In the genomic region with DNA sequence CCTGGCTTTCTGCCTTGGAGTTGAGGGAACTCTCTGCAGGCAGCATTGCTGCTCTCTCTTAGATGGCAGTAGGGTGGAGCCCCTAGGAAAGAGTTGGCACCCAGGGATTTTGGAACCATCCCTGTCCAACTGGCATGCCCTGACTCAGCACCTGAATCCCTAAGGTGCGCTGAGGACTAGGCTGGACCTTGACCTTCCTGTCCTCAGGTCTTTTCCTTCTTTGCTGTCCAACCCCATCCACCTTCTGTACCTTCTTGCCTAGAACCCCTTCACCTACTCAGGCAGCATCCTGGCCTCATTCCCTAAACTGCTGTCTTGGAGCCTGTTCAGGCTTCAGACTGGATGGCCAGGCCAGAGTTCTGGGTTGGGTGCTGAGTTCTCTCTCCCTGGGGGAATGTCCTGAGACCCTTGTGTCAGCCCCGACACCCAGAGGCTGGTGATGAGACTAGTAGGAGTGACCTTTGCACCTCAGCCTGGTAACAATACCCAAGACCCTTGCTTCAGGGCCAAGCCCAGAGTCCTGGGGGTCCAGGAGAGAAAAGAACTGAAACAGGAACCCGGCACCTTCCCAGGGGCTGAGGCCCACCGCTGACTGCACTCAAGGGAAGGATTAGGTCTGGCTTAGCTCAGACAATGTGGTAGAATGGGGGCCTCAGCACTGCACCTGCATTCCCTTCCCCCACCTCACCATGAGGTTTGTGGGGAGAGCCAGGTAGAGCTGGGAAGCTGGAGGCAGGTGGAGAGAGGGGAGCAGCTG, we compare ENCODE assay signal across 8 cellular contexts. TPM values are rescaled to one million over a fixed set of nuclear protein-coding genes. Genes with fewer than 3 reads are reported as not detected.
DNase-seq lines count a peak whose midpoint lies in the region; ATAC-seq and TF ChIP-seq lines count a peak whose summit lies in the region.

No MANE protein-coding gene starts in this region.

- no peak overlapping the region for H3K4me3 Mint-ChIP-seq in activated CD4-positive, alpha-beta T cell treated with anti-CD3 and anti-CD28 coated beads, Interleukin-2, amount 10 ng/mL, durations not matched to agents 24 days and 14 days

- peaks cover 37% of the 10 kb centered on the region for H3K4me1 Mint-ChIP-seq in activated CD4-positive, alpha-beta T cell treated with anti-CD3 and anti-CD28 coated beads, Interleukin-2, amount 10 ng/mL, durations not matched to agents 24 days and 14 days

- H3K9me3 Mint-ChIP-seq in activated CD4-positive, alpha-beta T cell treated with anti-CD3 and anti-CD28 coated beads, Interleukin-2, amount 10 ng/mL, durations not matched to agents 24 days and 14 days: no peaks in the 10 kb centered on the region

- no peak for DNase-seq in activated CD4-positive, alpha-beta T cell treated with anti-CD3 and anti-CD28 coated beads, Interleukin-2, amount 10 ng/mL, durations not matched to agents 24 days and 14 days
- DNase-seq in activated CD4-positive, alpha-beta T cell treated with anti-CD3 and anti-CD28 coated beads for 4 hours: no peak
- DNase-seq in adipocyte (ENCODE audit: low read depth) (no peak), lower lobe of right lung (no peak), thoracic aorta (ENCODE audit: low spot score) (no peak), GM13976 (ENCODE audit: low spot score) (no peak), hypothalamus (lab: John Stamatoyannopoulos, UW) (no peak), cerebellum (ENCODE audit: low spot score) (no peak)

- no peaks in the 10 kb centered on the region for H3K36me3 ChIP-seq in adipocyte (ENCODE audit: control insufficient read depth, insufficient read depth, low read length, severe bottlenecking)
- H3K36me3 ChIP-seq in lower lobe of right lung: no peaks in the 10 kb centered on the region
- no peaks in the 10 kb centered on the region for H3K36me3 ChIP-seq in thoracic aorta

- H3K27me3 Mint-ChIP-seq in activated CD4-positive, alpha-beta T cell treated with anti-CD3 and anti-CD28 coated beads, Interleukin-2, amount 10 ng/mL, durations not matched to agents 24 days and 14 days: peaks cover 15% of the 10 kb centered on the region

- ATAC-seq in lower lobe of right lung (no peak), thoracic aorta (ENCODE audit: insufficient number of reproducible peaks, low FRiP score, low read depth) (no peak)

- H3K4me3 ChIP-seq in adipocyte (ENCODE audit: low read length) (no peak overlapping the region), lower lobe of right lung (no peak overlapping the region), thoracic aorta (no peak overlapping the region)

- intact Hi-C loops in activated CD4-positive, alpha-beta T cell treated with anti-CD3 and anti-CD28 coated beads, Interleukin-2, amount 10 ng/mL, durations not matched to agents 24 days and 14 days (cut with micrococcal nuclease): loop anchor here (10.0 kb wide), 1 partner anchor 229 kb away; the partner anchor contains the start of gene GSTP1
- intact Hi-C loops in lower lobe of right lung (cut with DNase I): no loop called here

- peak overlapping the region; percentile 94 for H3K27ac ChIP-seq in lower lobe of right lung
- peak overlapping the region; percentile 99 to 100 for H3K27ac ChIP-seq in thoracic aorta

- peaks cover 57% of the 10 kb centered on the region for H3K4me1 ChIP-seq in adipocyte (ENCODE audit: control insufficient read depth, insufficient read depth, low read length)
- peaks cover 65% of the 10 kb centered on the region for H3K4me1 ChIP-seq in lower lobe of right lung
- peaks cover 46 to 63% of the 10 kb centered on the region in 2 donors for H3K4me1 ChIP-seq in thoracic aorta (ENCODE audit: control insufficient read depth in 1 of 2, low read depth in 2 of 2)

- peak overlapping the region; percentile 65 for H3K27ac Mint-ChIP-seq in activated CD4-positive, alpha-beta T cell treated with anti-CD3 and anti-CD28 coated beads, Interleukin-2, amount 10 ng/mL, durations not matched to agents 24 days and 14 days

- no peaks in the 10 kb centered on the region for H3K27me3 ChIP-seq in adipocyte (replicated peaks; ENCODE audit: control insufficient read depth, insufficient read depth, low read length)
- no peaks in the 10 kb centered on the region for H3K27me3 ChIP-seq in lower lobe of right lung (ENCODE audit: low read depth)
- H3K27me3 ChIP-seq in thoracic aorta (replicated peaks; ENCODE audit: insufficient read depth): no peaks in the 10 kb centered on the region

- in situ Hi-C loops in GM13976 (cut with MboI; ENCODE audit: low sequenced_read_pairs, unreplicated experiment): no loop called here

- H3K9me3 ChIP-seq in adipocyte (ENCODE audit: control insufficient read depth, low read length) (no peaks in the 10 kb centered on the region), lower lobe of right lung (no peaks in the 10 kb centered on the region), thoracic aorta (no peaks in the 10 kb centered on the region)

- peak overlapping the region; percentile 98 for H3K9ac ChIP-seq in adipocyte (ENCODE audit: low read length)

- H3K36me3 Mint-ChIP-seq in activated CD4-positive, alpha-beta T cell treated with anti-CD3 and anti-CD28 coated beads, Interleukin-2, amount 10 ng/mL, durations not matched to agents 24 days and 14 days (ENCODE audit: low read depth): peaks cover 2% of the 10 kb centered on the region

- TF ChIP-seq CTCF in lower lobe of right lung (IDR thresholded peaks at IDR 0.05) (no peak), thoracic aorta (IDR thresholded peaks at IDR 0.05) (no peak), GM13976 (IDR thresholded peaks at IDR 0.05; ENCODE audit: borderline replicate concordance, control extremely low read depth, extremely low read depth, insufficient read depth, missing control alignments) (no peak)

RNA-seq across cellular contexts. Expression of gene POLD4, which starts 2.6 kb away (rescaled TPM):
- total RNA-seq in activated CD4-positive, alpha-beta T cell treated with anti-CD3 and anti-CD28 coated beads, Interleukin-2, amount 10 ng/mL, durations not matched to agents 24 days and 14 days: 36.0 and 36.4 TPM in 2 replicates
- total RNA-seq in lower lobe of right lung: 86.6 TPM
- 100 to 1,000 TPM; 145 to 148 TPM for total RNA-seq in thoracic aorta
- total RNA-seq in cerebellum: 4.3 TPM

RNA-seq across cellular contexts. Expression of gene CLCF1, which starts 17.4 kb away (rescaled TPM):
- 0.63 and 0.66 TPM in 2 replicates for total RNA-seq in activated CD4-positive, alpha-beta T cell treated with anti-CD3 and anti-CD28 coated beads, Interleukin-2, amount 10 ng/mL, durations not matched to agents 24 days and 14 days
- total RNA-seq in lower lobe of right lung (3.7 TPM), thoracic aorta (10 to 100 TPM; 27.1 to 38.1 TPM), cerebellum (0.27 TPM)

RNA-seq across cellular contexts. Expression of gene RAD9A, which starts 35.8 kb away (rescaled TPM):
- total RNA-seq in activated CD4-positive, alpha-beta T cell treated with anti-CD3 and anti-CD28 coated beads, Interleukin-2, amount 10 ng/mL, durations not matched to agents 24 days and 14 days: 31.6 and 34.3 TPM in 2 replicates
- total RNA-seq in lower lobe of right lung (28.9 TPM), thoracic aorta (10 to 100 TPM; 15.8 to 23.0 TPM), cerebellum (19.6 TPM)

RNA-seq across cellular contexts. Expression of gene PPP1CA, which starts 45.7 kb away (rescaled TPM):
- 251 and 252 TPM in 2 replicates for total RNA-seq in activated CD4-positive, alpha-beta T cell treated with anti-CD3 and anti-CD28 coated beads, Interleukin-2, amount 10 ng/mL, durations not matched to agents 24 days and 14 days
- total RNA-seq in lower lobe of right lung (144 TPM), thoracic aorta (10 to 100 TPM; 74.4 to 77.8 TPM), cerebellum (41.6 TPM)

RNA-seq across cellular contexts. Expression of gene TBC1D10C, which starts 47.9 kb away (rescaled TPM):
- 115 and 119 TPM in 2 replicates for total RNA-seq in activated CD4-positive, alpha-beta T cell treated with anti-CD3 and anti-CD28 coated beads, Interleukin-2, amount 10 ng/mL, durations not matched to agents 24 days and 14 days
- 45.3 TPM for total RNA-seq in lower lobe of right lung
- total RNA-seq in thoracic aorta: 1 to 10 TPM; 2.6 to 3.8 TPM
- not detected for total RNA-seq in cerebellum
